ENCODE assay signal across 8 cellular contexts in genomic region chr16:1929578-1930337, GRCh38. TPM values are rescaled to one million over a fixed set of nuclear protein-coding genes. Genes with fewer than 3 reads are reported as not detected.
DNase-seq lines count a peak whose midpoint lies in the region; ATAC-seq, FAIRE-seq and TF ChIP-seq lines count a peak whose summit lies in the region.

No MANE protein-coding gene starts in this region.

- H2AFZ ChIP-seq in neural cell (ENCODE audit: low read depth, low read length) = no peak overlapping the region

- DNase-seq in DMS53 (lab: John Stamatoyannopoulos, UW) (peak; percentile 87), RCC 7860 (ENCODE audit: low spot score) (peak; percentile 62), fibroblast of the conjunctiva (ENCODE audit: low read depth) (peak; percentile 60)
- peak; percentile 55 for DNase-seq in Jurkat, Clone E6-1 (ENCODE audit: low read depth, low spot score)
- peak; percentile 89 to 90 for DNase-seq in activated T-helper 1 cell treated with anti-CD3 and anti-CD28 coated beads, Interleukin-2, amount 50 U/mL, for 16 hours (ENCODE audit: low read depth in 1 of 2, low spot score in 1 of 2)
- DNase-seq in stimulated activated naive CD4-positive, alpha-beta T cell treated with Interleukin-2 at 50 U/mL for 16 hours (lab: John Stamatoyannopoulos, UW) = peak; percentile 86

- FAIRE-seq in RCC 7860 (lab: Jason Lieb, UNC) = no peak

- H3K9ac ChIP-seq in neural cell (ENCODE audit: low read length) = peak overlapping the region; percentile 38

- no peaks in the 10 kb centered on the region for H3K9me2 ChIP-seq in neural cell (ENCODE audit: insufficient read depth, low read length)

- H4K20me1 ChIP-seq in neural cell (ENCODE audit: insufficient read depth) = no peaks in the 10 kb centered on the region

- TF ChIP-seq CTCF in neural cell (IDR thresholded peaks at IDR 0.05; ENCODE audit: poor library complexity, severe bottlenecking) = peak; percentile 95

- H3K27me3 ChIP-seq in neural cell (ENCODE audit: insufficient read depth, low read depth, low read length) = no peaks in the 10 kb centered on the region

- H3K27ac ChIP-seq in neural cell (ENCODE audit: low read length) = no peak overlapping the region

- H3K9me3 ChIP-seq in neural cell (ENCODE audit: low read length) = no peaks in the 10 kb centered on the region

- no peaks in the 10 kb centered on the region for H3F3A ChIP-seq in neural cell (ENCODE audit: insufficient read depth, low read length, poor library complexity, severe bottlenecking)

- TF ChIP-seq RAD21 in neural cell (conservative IDR thresholded peaks at IDR 0.05) = peak; percentile 73

- peak overlapping the region; percentile 55 for H3K4me3 ChIP-seq in Jurkat, Clone E6-1 (ENCODE audit: low read length)
- peak overlapping the region; percentile 56 for H3K4me3 ChIP-seq in neural cell (ENCODE audit: low read length)

- no peak overlapping the region for H3K4me2 ChIP-seq in neural cell (ENCODE audit: low read length)

- peak; percentile 79 for ATAC-seq in GM21619 (IDR thresholded peaks at IDR 0.05; ENCODE audit: unreplicated experiment)

- TF ChIP-seq EP300 in neural cell (conservative IDR thresholded peaks at IDR 0.05; ENCODE audit: poor library complexity, severe bottlenecking) = no peak

- no peaks in the 10 kb centered on the region for H3K36me3 ChIP-seq in neural cell (ENCODE audit: insufficient read depth, low read length)

- no peaks in the 10 kb centered on the region for H3K79me2 ChIP-seq in neural cell (replicated peaks; ENCODE audit: insufficient read depth, low read length)

TF ChIP-seq in neural cell, 6 proteins besides CTCF, POLR2A, EP300 and RAD21:
- TF ChIP-seq MXI1 (conservative IDR thresholded peaks at IDR 0.05; ENCODE audit: poor library complexity, severe bottlenecking) = peak; percentile 28
- TF ChIP-seq, protein P1, sequence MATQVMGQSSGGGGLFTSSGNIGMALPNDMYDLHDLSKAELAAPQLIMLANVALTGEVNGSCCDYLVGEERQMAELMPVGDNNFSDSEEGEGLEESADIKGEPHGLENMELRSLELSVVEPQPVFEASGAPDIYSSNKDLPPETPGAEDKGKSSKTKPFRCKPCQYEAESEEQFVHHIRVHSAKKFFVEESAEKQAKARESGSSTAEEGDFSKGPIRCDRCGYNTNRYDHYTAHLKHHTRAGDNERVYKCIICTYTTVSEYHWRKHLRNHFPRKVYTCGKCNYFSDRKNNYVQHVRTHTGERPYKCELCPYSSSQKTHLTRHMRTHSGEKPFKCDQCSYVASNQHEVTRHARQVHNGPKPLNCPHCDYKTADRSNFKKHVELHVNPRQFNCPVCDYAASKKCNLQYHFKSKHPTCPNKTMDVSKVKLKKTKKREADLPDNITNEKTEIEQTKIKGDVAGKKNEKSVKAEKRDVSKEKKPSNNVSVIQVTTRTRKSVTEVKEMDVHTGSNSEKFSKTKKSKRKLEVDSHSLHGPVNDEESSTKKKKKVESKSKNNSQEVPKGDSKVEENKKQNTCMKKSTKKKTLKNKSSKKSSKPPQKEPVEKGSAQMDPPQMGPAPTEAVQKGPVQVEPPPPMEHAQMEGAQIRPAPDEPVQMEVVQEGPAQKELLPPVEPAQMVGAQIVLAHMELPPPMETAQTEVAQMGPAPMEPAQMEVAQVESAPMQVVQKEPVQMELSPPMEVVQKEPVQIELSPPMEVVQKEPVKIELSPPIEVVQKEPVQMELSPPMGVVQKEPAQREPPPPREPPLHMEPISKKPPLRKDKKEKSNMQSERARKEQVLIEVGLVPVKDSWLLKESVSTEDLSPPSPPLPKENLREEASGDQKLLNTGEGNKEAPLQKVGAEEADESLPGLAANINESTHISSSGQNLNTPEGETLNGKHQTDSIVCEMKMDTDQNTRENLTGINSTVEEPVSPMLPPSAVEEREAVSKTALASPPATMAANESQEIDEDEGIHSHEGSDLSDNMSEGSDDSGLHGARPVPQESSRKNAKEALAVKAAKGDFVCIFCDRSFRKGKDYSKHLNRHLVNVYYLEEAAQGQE (IDR thresholded peaks at IDR 0.05; ENCODE audit: borderline replicate concordance) = no peak
- peak; percentile 84 for TF ChIP-seq SMC3 (conservative IDR thresholded peaks at IDR 0.05; ENCODE audit: poor library complexity)

RNA-seq across cellular contexts. Expression of gene HS3ST6, which starts 11.5 kb away (rescaled TPM):
- polyA plus RNA-seq in Jurkat, Clone E6-1 (2012; ENCODE audit: insufficient read depth, insufficient read length) = not detected
- not detected in 2 replicates for polyA plus RNA-seq in neural cell
- not detected in 2 replicates for polyA minus RNA-seq in neural cell

RNA-seq across cellular contexts. Expression of gene MSRB1, which starts 13.2 kb away (rescaled TPM):
- 43.8 TPM for polyA plus RNA-seq in Jurkat, Clone E6-1 (2012; ENCODE audit: insufficient read depth, insufficient read length)
- polyA plus RNA-seq in neural cell = 4.4 and 6.0 TPM in 2 replicates
- 3.1 and 4.1 TPM in 2 replicates for polyA minus RNA-seq in neural cell

RNA-seq across cellular contexts. Expression of gene RPL3L, which starts 24.7 kb away (rescaled TPM):
- not detected for polyA plus RNA-seq in Jurkat, Clone E6-1 (2012; ENCODE audit: insufficient read depth, insufficient read length)
- not detected in 2 replicates for polyA plus RNA-seq in neural cell
- not detected in 2 replicates for polyA minus RNA-seq in neural cell

RNA-seq across cellular contexts. Expression of gene NDUFB10, which starts 29.6 kb away (rescaled TPM):
- polyA plus RNA-seq in Jurkat, Clone E6-1 (2012; ENCODE audit: insufficient read depth, insufficient read length) = 315 TPM
- 215 and 217 TPM in 2 replicates for polyA plus RNA-seq in neural cell
- 76.4 and 95.6 TPM in 2 replicates for polyA minus RNA-seq in neural cell

RNA-seq across cellular contexts. Expression of gene RPS2, which starts 34.9 kb away (rescaled TPM):
- 2,923 TPM for polyA plus RNA-seq in Jurkat, Clone E6-1 (2012; ENCODE audit: insufficient read depth, insufficient read length)
- 1,295 and 1,393 TPM in 2 replicates for polyA plus RNA-seq in neural cell
- 735 and 770 TPM in 2 replicates for polyA minus RNA-seq in neural cell
